ENCODE assay signal across 9 cellular contexts in genomic region chr1:165854101-165854845, GRCh38. TPM values are rescaled to one million over a fixed set of nuclear protein-coding genes. Genes with fewer than 3 reads are reported as not detected.
DNase-seq lines count a peak whose midpoint lies in the region; ATAC-seq, FAIRE-seq and TF ChIP-seq lines count a peak whose summit lies in the region.
"Had no signal": no experiment of that assay in that cellular context is flagged by ENCODE, and none has a peak within 500 bp of the region (broad histone marks: within the 10 kb centered on the region; RNA-seq: fewer than 3 reads in every experiment).

No MANE protein-coding gene starts in this region.

- FAIRE-seq in K562 (lab: Jason Lieb, UNC), result no peak

- H2AFZ ChIP-seq in K562 (ENCODE audit: low read depth, low read length) (no peak overlapping the region), mesenchymal stem cell (ENCODE audit: low read depth, low read length) (no peak overlapping the region)

- POLR2A ChIA-PET in Caco-2 (lab: Charles Lee) (no interaction called here), K562 (lab: Yijun Ruan, JAX) (interaction anchor here (1.2 to 4.3 kb wide), 2 partner anchors 8 to 13 kb away, joined by 5 to 24 read pairs; no protein-coding TSS in a partner anchor)

- peaks cover 44% of the 10 kb centered on the region for H3K4me1 Mint-ChIP-seq in Caco-2 (ENCODE audit: low read depth, unreplicated experiment)

- no peak for DNase-seq in Caco-2
- no peak for DNase-seq in K562 (ENCODE audit: extremely low read depth in 1 of 4, low spot score in 3 of 4)
- peak; percentile 94 for DNase-seq in mesenchymal stem cell
- no peak for DNase-seq in hippocampal formation (lab: John Stamatoyannopoulos, UW)
- DNase-seq in stimulated activated CD4-positive, alpha-beta T cell treated with anti-CD3 and anti-CD28 coated beads, Interleukin-4, amount 100 ng/mL, for 24 hours, result no peak
- DNase-seq: SHP77 treated with DMSO at 0.1 percent for 48 hours had no signal

- BruUV-seq in Caco-2 (replicated peaks; lab: Mats Ljungman, UMichigan) (no TSS peak), K562 (replicated peaks; lab: Mats Ljungman, UMichigan) (no TSS peak)

- peak overlapping the region in 1 of 2 experiments; percentile 21 for H2BK12ac ChIP-seq in mesenchymal stem cell (ENCODE audit: low read length in 2 of 2)

- H3K27me3 Mint-ChIP-seq in Caco-2 (ENCODE audit: insufficient read depth, unreplicated experiment), result no peaks in the 10 kb centered on the region

- no peak overlapping the region for H3K23ac ChIP-seq in mesenchymal stem cell (ENCODE audit: low read length in 2 of 2)

- H2AK5ac ChIP-seq in mesenchymal stem cell (ENCODE audit: low read length, severe bottlenecking), result no peak overlapping the region

- intact Hi-C loops in Caco-2 (cut with micrococcal nuclease; ENCODE audit: unreplicated experiment) (no loop called here), K562 (cut with micrococcal nuclease) (no loop called here)

- peaks cover 3% of the 10 kb centered on the region for H3K79me1 ChIP-seq in mesenchymal stem cell (replicated peaks; ENCODE audit: low read length, poor library complexity, severe bottlenecking)

- CTCF ChIA-PET in Caco-2 (lab: Charles Lee) (interaction anchor here (0.6 kb wide), 1 partner anchor 70 kb away, joined by 3 read pairs; no protein-coding TSS in a partner anchor), K562 (lab: Yijun Ruan, JAX; ENCODE audit: low intra/inter-chr PET ratio) (no interaction called here)

- H3K27ac ChIP-seq in HUES64 (ENCODE audit: low read depth, low read length) (peak overlapping the region; percentile 58; the same call in 1 of the 2 replicates), K562 (ENCODE audit: extremely low read depth, low read depth, low read length) (peak overlapping the region; percentile 18; the same call in 1 of the 3 replicates), mesenchymal stem cell (ENCODE audit: low read length, poor library complexity, severe bottlenecking) (peak overlapping the region; percentile 91)

- H3K27me3 ChIP-seq in Caco-2 (replicated peaks; ENCODE audit: control insufficient read depth, insufficient read depth, low read length), result no peaks in the 10 kb centered on the region
- no peaks in the 10 kb centered on the region for H3K27me3 ChIP-seq in HUES64 (ENCODE audit: insufficient read depth, low read length)
- no peaks in the 10 kb centered on the region for H3K27me3 ChIP-seq in K562 (ENCODE audit: control insufficient read depth in 2 of 2, insufficient read depth in 2 of 2, low read length in 2 of 2)
- H3K27me3 ChIP-seq in mesenchymal stem cell (ENCODE audit: control insufficient read depth in 1 of 2, insufficient read depth in 1 of 2, low read length in 2 of 2), result no peaks in the 10 kb centered on the region

- peaks cover 96% of the 10 kb centered on the region for H3K79me2 ChIP-seq in K562 (ENCODE audit: control insufficient read depth, insufficient read depth, low read length)

- peaks cover 9% of the 10 kb centered on the region for H3K9me1 ChIP-seq in K562 (ENCODE audit: control insufficient read depth, insufficient read depth, low read length)

- no peak overlapping the region for H4K91ac ChIP-seq in mesenchymal stem cell (ENCODE audit: low read length)

- H4K20me1 ChIP-seq in K562 (replicated peaks; ENCODE audit: control insufficient read depth, insufficient read depth, low read length), result peaks cover 31% of the 10 kb centered on the region

- H3K9me3 Mint-ChIP-seq in Caco-2 (ENCODE audit: unreplicated experiment), result no peaks in the 10 kb centered on the region

- ATAC-seq in K562, result peak; percentile 60
- no peak for ATAC-seq in HG03521 (IDR thresholded peaks at IDR 0.05; ENCODE audit: unreplicated experiment)
- ATAC-seq in HG03097 (IDR thresholded peaks at IDR 0.05; ENCODE audit: low FRiP score, unreplicated experiment), result no peak

- peak overlapping the region in 1 of 2 experiments; percentile 71 for H3K18ac ChIP-seq in mesenchymal stem cell (ENCODE audit: low read depth in 1 of 2, low read length in 2 of 2)

- no peak for TF ChIP-seq EP300 in K562 (IDR thresholded peaks at IDR 0.05; ENCODE audit: low read length)

- in situ Hi-C loops in K562 (cut with MboI), result no loop called here

- H3K9me3 ChIP-seq in Caco-2 (no peaks in the 10 kb centered on the region), HUES64 (ENCODE audit: insufficient read depth, low read depth, low read length) (no peaks in the 10 kb centered on the region), K562 (replicated peaks; ENCODE audit: control insufficient read depth, insufficient read depth, low read depth, low read length) (no peaks in the 10 kb centered on the region), mesenchymal stem cell (ENCODE audit: control insufficient read depth, low read length) (no peaks in the 10 kb centered on the region)

- TF ChIP-seq RAD21 in K562 (CRISPR knock-in tag; conservative IDR thresholded peaks at IDR 0.05 in 1 of 2, IDR thresholded peaks at IDR 0.05 in 1 of 2), result no peak

- H3K4me1 ChIP-seq in Caco-2 (peaks cover 40% of the 10 kb centered on the region), HUES64 (ENCODE audit: insufficient read depth, low read length) (peaks cover 55% of the 10 kb centered on the region), K562 (replicated peaks in 1 of 2; ENCODE audit: control insufficient read depth in 2 of 2, insufficient read depth in 2 of 2, low read length in 2 of 2) (peaks cover 17 to 42% of the 10 kb centered on the region in 2 experiments), mesenchymal stem cell (ENCODE audit: control insufficient read depth, insufficient read depth, low read depth, low read length) (peaks cover 26% of the 10 kb centered on the region)

- peak overlapping the region in 1 of 2 experiments; percentile 69 for H3K4ac ChIP-seq in mesenchymal stem cell (ENCODE audit: low read depth in 1 of 2, low read length in 2 of 2)

- WGBS in HUES64, result 79% methylated on average over 7 of the region's 7 CpGs
- WGBS in K562 (ENCODE audit: insufficient coverage, low coverage, missing lambda C conversion rate), result 63% methylated on average over 7 of the region's 7 CpGs
- WGBS in mesenchymal stem cell, result 39% methylated on average over 6 of the region's 7 CpGs

- peak overlapping the region; percentile 56 for H4K8ac ChIP-seq in mesenchymal stem cell (ENCODE audit: low read length)

- H2BK15ac ChIP-seq in mesenchymal stem cell (ENCODE audit: low read depth, poor library complexity, severe bottlenecking), result no peak overlapping the region

- H3K4me2 ChIP-seq in K562 (ENCODE audit: insufficient read depth, low read length), result no peak overlapping the region; the same call in 1 of the 2 replicates
- H3K4me2 ChIP-seq in mesenchymal stem cell (ENCODE audit: low read length, poor library complexity, severe bottlenecking), result peak overlapping the region; percentile 34

- H3K4me3 Mint-ChIP-seq in Caco-2 (ENCODE audit: unreplicated experiment), result no peak overlapping the region

- H3K36me3 Mint-ChIP-seq in Caco-2 (ENCODE audit: insufficient read depth, unreplicated experiment), result peaks cover 8% of the 10 kb centered on the region

- no peaks in the 10 kb centered on the region for H3K36me3 ChIP-seq in Caco-2 (ENCODE audit: control insufficient read depth, insufficient read depth, low read length)
- H3K36me3 ChIP-seq in HUES64 (ENCODE audit: insufficient read depth, low read length), result no peaks in the 10 kb centered on the region
- peaks cover 2% of the 10 kb centered on the region; the same call in 2 of the 3 replicates for H3K36me3 ChIP-seq in K562 (ENCODE audit: control insufficient read depth, insufficient read depth, low read length)
- no peaks in the 10 kb centered on the region for H3K36me3 ChIP-seq in mesenchymal stem cell (ENCODE audit: control insufficient read depth in 1 of 2, insufficient read depth in 2 of 2, low read depth in 1 of 2, low read length in 2 of 2)

- H3K9ac ChIP-seq in HUES64 (ENCODE audit: low read depth, low read length) (no peak overlapping the region), K562 (ENCODE audit: insufficient read depth in 1 of 2, low read depth in 2 of 2, low read length in 2 of 2) (peak overlapping the region in 1 of 2 experiments; percentile 41; a peak in 1 of 4 replicates), mesenchymal stem cell (ENCODE audit: low read length) (peak overlapping the region; percentile 44)

- H3K4me3 ChIP-seq in Caco-2 (ENCODE audit: low read depth, low read length), result no peak overlapping the region
- no peak overlapping the region for H3K4me3 ChIP-seq in HUES64 (ENCODE audit: low read length)
- H3K4me3 ChIP-seq in K562, result no peak overlapping the region
- H3K4me3 ChIP-seq in mesenchymal stem cell (ENCODE audit: insufficient read depth in 1 of 2, low read depth in 1 of 2, low read length in 2 of 2), result no peak overlapping the region

- H3K14ac ChIP-seq in mesenchymal stem cell (ENCODE audit: low read length in 2 of 2), result no peak overlapping the region

- no peak for TF ChIP-seq CTCF in Caco-2 (IDR thresholded peaks at IDR 0.05; ENCODE audit: insufficient read depth in 1 of 2, low read depth in 1 of 2, low read length in 1 of 2, severe bottlenecking in 1 of 2, unreplicated experiment in 1 of 2)
- no peak for TF ChIP-seq CTCF in K562 (IDR thresholded peaks at IDR 0.05 in 2 of 3, conservative IDR thresholded peaks at IDR 0.05 in 1 of 3; ENCODE audit: insufficient read depth in 2 of 3, low read depth in 1 of 3, low read length in 3 of 3)

- no peak overlapping the region for H2BK120ac ChIP-seq in mesenchymal stem cell (ENCODE audit: low read depth, low read length)

- no peak for TF ChIP-seq POLR2A in K562 (conservative IDR thresholded peaks at IDR 0.05)

- peak overlapping the region; percentile 62 for H2BK5ac ChIP-seq in mesenchymal stem cell (ENCODE audit: low read depth, low read length, poor library complexity, severe bottlenecking)

- H3K27ac Mint-ChIP-seq in Caco-2 (ENCODE audit: unreplicated experiment), result peak overlapping the region; percentile 7

RNA-seq across cellular contexts. Expression of gene UCK2, which starts 26.9 kb away (rescaled TPM):
- total RNA-seq in Caco-2 (2022) (65.0 and 67.2 TPM in 2 replicates), K562 (2014; rRNA removed) (145 and 159 TPM in 2 replicates), K562 (2014; rRNA removed; fragmentation: Illumina TruSeq; extraction: Trizol) (59.0 and 78.5 TPM in 2 replicates), K562 (2015; rRNA removed; fragmentation: Illumina TruSeq; extraction: Trizol) (71.6 and 73.9 TPM in 2 replicates), K562 (2021) (95.9 and 98.2 TPM in 2 replicates)
- polyA plus RNA-seq in HUES64 (2013, experiment 1 of 2), result 61.4 TPM
- polyA plus RNA-seq in HUES64 (2013, experiment 2 of 2), result 57.2 TPM
- total RNA-seq in K562 (2011; cell fraction: chromatin; rRNA removed; ENCODE audit: low replicate concordance), result 52.8 and 60.6 TPM in 2 replicates
- 42.2 and 49.3 TPM in 2 replicates for total RNA-seq in K562 (2011; cell fraction: nucleolus; rRNA removed)
- 54.6 and 75.2 TPM in 2 replicates for total RNA-seq in K562 (2011; cell fraction: nucleoplasm; rRNA removed)
- polyA plus RNA-seq in K562 (2011; rRNA removed) (90.5 and 103 TPM in 2 replicates), K562 (2014; fragmentation: Illumina TruSeq; extraction: Trizol) (95.8 and 111 TPM in 2 replicates), K562 (2014; fragmentation: Nextera tagmentation; extraction: Ambion mirVana) (10 to 100 TPM; 84.6 to 86.7 TPM), K562 (2014; rRNA removed) (104 and 122 TPM in 2 replicates)
- polyA plus RNA-seq in K562 (2011; cell fraction: cytosol; rRNA removed), result 121 and 167 TPM in 2 replicates
- 54.4 and 62.7 TPM in 2 replicates for polyA plus RNA-seq in K562 (2011; cell fraction: nucleus; rRNA removed)
- 49.6 and 96.6 TPM in 2 replicates for polyA plus RNA-seq in K562 (2012)
- polyA minus RNA-seq in K562 (2011; rRNA and poly(A)+ RNA removed), result 98.7 and 137 TPM in 2 replicates
- polyA minus RNA-seq in K562 (2011; cell fraction: cytosol; rRNA and poly(A)+ RNA removed), result 61.1 and 70.9 TPM in 2 replicates
- 28.7 and 32.3 TPM in 2 replicates for polyA minus RNA-seq in K562 (2011; cell fraction: nucleus; rRNA and poly(A)+ RNA removed)
- polyA plus RNA-seq in mesenchymal stem cell (2013, experiment 1 of 2), result 43.9 TPM
- polyA plus RNA-seq in mesenchymal stem cell (2013, experiment 2 of 2), result 45.6 TPM

Comparison
In these comparisons a context has a peak if more than half of its experiments do, and no peak if none do; other contexts are left out.
1. H3K27ac ChIP-seq: peak in every context shown above with its lines; median percentile 91 in mesenchymal stem cell; 58 in HUES64; 18 in K562.